In genomic region chr17:16202554-16203500, GRCh38 we compare ENCODE assay signal across 8 cellular contexts. TPM values are rescaled to one million over a fixed set of nuclear protein-coding genes. Genes with fewer than 3 reads are reported as not detected.
DNase-seq lines count a peak whose midpoint lies in the region; ATAC-seq and TF ChIP-seq lines count a peak whose summit lies in the region.
"Not testable (repeated sequence)": the region's sequence is repeated elsewhere in the genome, so short reads cannot be mapped to it uniquely, and the experiment has no call there.

No MANE protein-coding gene starts in this region.

- not testable (repeated sequence) for H2AFZ ChIP-seq in Karpas-422 (ENCODE audit: low read length); fibroblast of lung (ENCODE audit: low read length)

- not testable (repeated sequence) for TF ChIP-seq CTCF in CD14-positive monocyte (IDR thresholded peaks at IDR 0.05); body of pancreas (IDR thresholded peaks at IDR 0.05); fibroblast of lung (conservative IDR thresholded peaks at IDR 0.05 in 1 of 2, IDR thresholded peaks at IDR 0.05 in 1 of 2; ENCODE audit: low read depth in 1 of 2, low read length in 2 of 2); nephron progenitor cell (IDR thresholded peaks at IDR 0.05)

- H3K36me3 Mint-ChIP-seq in CD14-positive monocyte (peaks cover 3 to 13% of the 10 kb centered on the region in 2 donors), nephron progenitor cell (ENCODE audit: low read depth) (peaks cover 33% of the 10 kb centered on the region)
- peaks cover 16% of the 10 kb centered on the region for H3K36me3 Mint-ChIP-seq in activated CD8-positive, alpha-beta T cell treated with anti-CD3 and anti-CD28 coated beads, Interleukin-2, amount 10 ng/mL, durations not matched to agents 7 days and 5 days (ENCODE audit: low read depth)

- peak overlapping the region; percentile 37 for H3K9ac ChIP-seq in Karpas-422 (ENCODE audit: low read length)
- not testable (repeated sequence) for H3K9ac ChIP-seq in fibroblast of lung (ENCODE audit: insufficient read depth, low read length)
- H3K9ac ChIP-seq in subcutaneous abdominal adipose tissue (ENCODE audit: low read length in 5 of 5) = peak overlapping the region in 3 of 5 donors; percentile 39 to 50 (median 46)

- TF ChIP-seq POLR2A in body of pancreas (IDR thresholded peaks at IDR 0.05) = not testable (repeated sequence)

- not testable (repeated sequence) for ATAC-seq in activated CD8-positive, alpha-beta T cell treated with anti-CD3 and anti-CD28 coated beads, Interleukin-2, amount 10 ng/mL, durations not matched to agents 7 days and 5 days; body of pancreas
- peak; percentile 61 for ATAC-seq in left colon

- H3K4me3 Mint-ChIP-seq in CD14-positive monocyte; activated CD8-positive, alpha-beta T cell treated with anti-CD3 and anti-CD28 coated beads, Interleukin-2, amount 10 ng/mL, durations not matched to agents 7 days and 5 days: not testable (repeated sequence)
- peak overlapping the region; percentile 3 for H3K4me3 Mint-ChIP-seq in nephron progenitor cell

- intact Hi-C loops in CD14-positive monocyte (cut with micrococcal nuclease); body of pancreas (cut with DNase I); left colon (cut with DNase I, micrococcal nuclease): not testable (repeated sequence)

- POLR2A ChIA-PET in activated CD8-positive, alpha-beta T cell treated with anti-CD3 and anti-CD28 coated beads, Interleukin-2, amount 10 ng/mL, durations not matched to agents 7 days and 5 days (lab: Charles Lee) = not testable (repeated sequence)

- CTCF ChIA-PET in activated CD8-positive, alpha-beta T cell treated with anti-CD3 and anti-CD28 coated beads, Interleukin-2, amount 10 ng/mL, durations not matched to agents 7 days and 5 days (lab: Charles Lee) = interaction anchor here (0.6 kb wide), 1 partner anchor 1059 kb away, joined by 4 read pairs; no protein-coding TSS in a partner anchor

- not testable (repeated sequence) for H3K27me3 ChIP-seq in Karpas-422 (ENCODE audit: low read length); body of pancreas; fibroblast of lung (ENCODE audit: control insufficient read depth, insufficient read depth, low read length); subcutaneous abdominal adipose tissue (ENCODE audit: control insufficient read depth in 5 of 5, insufficient read depth in 4 of 5, low read length in 5 of 5)

- not testable (repeated sequence) for H3K9me3 ChIP-seq in Karpas-422 (ENCODE audit: low read length); body of pancreas; fibroblast of lung (ENCODE audit: control insufficient read depth, insufficient read depth, low read depth, low read length); subcutaneous abdominal adipose tissue (ENCODE audit: control insufficient read depth in 5 of 5, low read length in 5 of 5)

- H3K27me3 Mint-ChIP-seq in CD14-positive monocyte (ENCODE audit: low read depth in 3 of 3); activated CD8-positive, alpha-beta T cell treated with anti-CD3 and anti-CD28 coated beads, Interleukin-2, amount 10 ng/mL, durations not matched to agents 7 days and 5 days (ENCODE audit: low read depth); nephron progenitor cell (ENCODE audit: low read depth, poor library complexity): not testable (repeated sequence)

- not testable (repeated sequence) for H3K9me2 ChIP-seq in Karpas-422 (replicated peaks; ENCODE audit: insufficient read depth, low read length)

- H4K20me1 ChIP-seq in Karpas-422 (ENCODE audit: insufficient read depth, low read depth, low read length); fibroblast of lung (ENCODE audit: control insufficient read depth, extremely low read depth, insufficient read depth, low read length): not testable (repeated sequence)

- H3K27ac ChIP-seq in Karpas-422 (ENCODE audit: low read length) = peak overlapping the region; percentile 43
- H3K27ac ChIP-seq in body of pancreas = peak overlapping the region in 3 of 4 donors; percentile 16 to 57 (median 54)
- peak overlapping the region; percentile 47 for H3K27ac ChIP-seq in fibroblast of lung (ENCODE audit: insufficient read depth, low read length)
- peak overlapping the region; percentile 67 for H3K27ac ChIP-seq in subcutaneous abdominal adipose tissue (ENCODE audit: low read depth, low read length)

- peak overlapping the region; percentile 57 for H3K4me2 ChIP-seq in Karpas-422 (ENCODE audit: low read depth, low read length, poor library complexity, severe bottlenecking)
- peak overlapping the region; percentile 58 for H3K4me2 ChIP-seq in fibroblast of lung (ENCODE audit: extremely low read depth, insufficient read depth, low read length)

- H3K27ac Mint-ChIP-seq in CD14-positive monocyte = peak overlapping the region in 6 of 7 donors; percentile 15 to 77 (median 54)
- H3K27ac Mint-ChIP-seq in activated CD8-positive, alpha-beta T cell treated with anti-CD3 and anti-CD28 coated beads, Interleukin-2, amount 10 ng/mL, durations not matched to agents 7 days and 5 days = peak overlapping the region; percentile 36
- H3K27ac Mint-ChIP-seq in nephron progenitor cell = peak overlapping the region; percentile 91

- H3K79me2 ChIP-seq in Karpas-422 (ENCODE audit: low read length) (peaks cover 97% of the 10 kb centered on the region), fibroblast of lung (ENCODE audit: control insufficient read depth, insufficient read depth, low read length) (peaks cover 75% of the 10 kb centered on the region)

- H3K36me3 ChIP-seq in Karpas-422 (ENCODE audit: insufficient read depth, low read length); body of pancreas (replicated peaks in 1 of 2; ENCODE audit: insufficient read depth in 1 of 2, low read depth in 2 of 2); fibroblast of lung (ENCODE audit: control insufficient read depth, insufficient read depth, low read length); subcutaneous abdominal adipose tissue (ENCODE audit: control insufficient read depth in 5 of 5, insufficient read depth in 5 of 5, low read length in 5 of 5): not testable (repeated sequence)

- H3K4me3 ChIP-seq in Karpas-422 (ENCODE audit: low read length) = peak overlapping the region; percentile 1; the same call in 1 of the 2 replicates
- not testable (repeated sequence) for H3K4me3 ChIP-seq in body of pancreas; fibroblast of lung (replicated peaks in 1 of 4; ENCODE audit: control extremely low read depth in 1 of 4, insufficient read depth in 1 of 4, low read depth in 3 of 4, low read length in 4 of 4); subcutaneous abdominal adipose tissue (ENCODE audit: low read depth in 1 of 5, low read length in 5 of 5)

- peaks cover 61% of the 10 kb centered on the region for H3K4me1 ChIP-seq in Karpas-422 (ENCODE audit: low read length)
- peaks cover 72% of the 10 kb centered on the region for H3K4me1 ChIP-seq in body of pancreas
- not testable (repeated sequence) for H3K4me1 ChIP-seq in fibroblast of lung (ENCODE audit: control insufficient read depth, extremely low read depth, insufficient read depth, low read length)
- H3K4me1 ChIP-seq in subcutaneous abdominal adipose tissue (ENCODE audit: control insufficient read depth in 5 of 5, insufficient read depth in 5 of 5, low read length in 5 of 5) = peaks cover 2 to 35% (median 25%) of the 10 kb centered on the region in 5 donors

- DNase-seq in CD14-positive monocyte (ENCODE audit: low spot score); Karpas-422; activated CD8-positive, alpha-beta T cell treated with anti-CD3 and anti-CD28 coated beads, Interleukin-2, amount 10 ng/mL, durations not matched to agents 7 days and 5 days; left colon; nephron progenitor cell: not testable (repeated sequence)
- DNase-seq in body of pancreas (peak in 3 of 4 donors; percentile 19 to 37 (median 26)), fibroblast of lung (ENCODE audit: low read depth in 2 of 2) (peak in 1 of 2 donors; percentile 38)

- not testable (repeated sequence) for H3K9me3 Mint-ChIP-seq in CD14-positive monocyte; activated CD8-positive, alpha-beta T cell treated with anti-CD3 and anti-CD28 coated beads, Interleukin-2, amount 10 ng/mL, durations not matched to agents 7 days and 5 days (ENCODE audit: insufficient read depth); nephron progenitor cell

- WGBS in body of pancreas, 2 donors = 41 to 48% methylated on average over 5 of the region's 5 CpGs

- H3K4me1 Mint-ChIP-seq in CD14-positive monocyte (peaks cover 44% of the 10 kb centered on the region), nephron progenitor cell (peaks cover 52% of the 10 kb centered on the region)
- peaks cover 45% of the 10 kb centered on the region for H3K4me1 Mint-ChIP-seq in activated CD8-positive, alpha-beta T cell treated with anti-CD3 and anti-CD28 coated beads, Interleukin-2, amount 10 ng/mL, durations not matched to agents 7 days and 5 days (ENCODE audit: low read depth)

RNA-seq across cellular contexts. Expression of gene NCOR1, which starts 12.5 kb away (rescaled TPM):
- polyA plus RNA-seq in CD14-positive monocyte (10 to 100 TPM; 23.2 to 47.0 TPM), fibroblast of lung (67.6 and 92.8 TPM in 2 replicates)
- 95.2 and 127 TPM in 2 replicates for total RNA-seq in Karpas-422 (2014; rRNA removed; shearing (Covaris generic); ENCODE audit: low replicate concordance)
- 100 to 1,000 TPM; 160 to 161 TPM for total RNA-seq in activated CD8-positive, alpha-beta T cell treated with anti-CD3 and anti-CD28 coated beads, Interleukin-2, amount 10 ng/mL, durations not matched to agents 7 days and 5 days
- total RNA-seq in body of pancreas (100 to 1,000 TPM; 120 to 230 TPM), fibroblast of lung (63.2 and 106 TPM in 2 replicates), left colon (100 to 1,000 TPM; 181 to 257 TPM)
- polyA plus RNA-seq in fibroblast of lung (2012) = 53.3 and 58.1 TPM in 2 replicates
- 133 and 215 TPM in 2 replicates for polyA minus RNA-seq in fibroblast of lung (ENCODE audit: low replicate concordance)

RNA-seq across cellular contexts. Expression of gene PIGL, which starts 14.2 kb away (rescaled TPM):
- polyA plus RNA-seq in CD14-positive monocyte (1 to 10 TPM; 3.6 to 4.0 TPM), fibroblast of lung (12.6 and 16.4 TPM in 2 replicates)
- 43.4 and 48.2 TPM in 2 replicates for total RNA-seq in Karpas-422 (2014; rRNA removed; shearing (Covaris generic); ENCODE audit: low replicate concordance)
- 10 to 100 TPM; 22.4 to 24.1 TPM for total RNA-seq in activated CD8-positive, alpha-beta T cell treated with anti-CD3 and anti-CD28 coated beads, Interleukin-2, amount 10 ng/mL, durations not matched to agents 7 days and 5 days
- total RNA-seq in body of pancreas (100 to 1,000 TPM in 1 of 2 donors, 10 to 100 TPM in 1; 34.5 to 109 TPM), fibroblast of lung (14.4 and 19.3 TPM in 2 replicates), left colon (10 to 100 TPM; 38.4 to 53.4 TPM)
- 9.0 and 10.5 TPM in 2 replicates for polyA plus RNA-seq in fibroblast of lung (2012)
- polyA minus RNA-seq in fibroblast of lung (ENCODE audit: low replicate concordance) = 16.2 and 20.8 TPM in 2 replicates

Comparison
In these comparisons a context has a peak if more than half of its experiments do, and no peak if none do; other contexts are left out.
1. H3K27ac Mint-ChIP-seq: peak in every context shown above with its lines; median percentile 91 in nephron progenitor cell; 54 in CD14-positive monocyte; 36 in activated CD8-positive, alpha-beta T cell treated with anti-CD3 and anti-CD28 coated beads, Interleukin-2, amount 10 ng/mL, durations not matched to agents 7 days and 5 days.